Comparison of ENCODE assay signal across 3 cellular contexts in genomic region chr5:179212870-179213269, GRCh38.
TF ChIP-seq lines count a peak whose summit lies in the region.

No MANE protein-coding gene starts in this region.

TF ChIP-seq in SK-N-SH, 30 proteins besides CTCF, POLR2A, EP300 and RAD21:
- TF ChIP-seq JUND (IDR thresholded peaks at IDR 0.05) (no peak), SMC3 (IDR thresholded peaks at IDR 0.05; ENCODE audit: low read depth, low read length) (peak; percentile 25; the same call in 1 of the 2 replicates)

TF ChIP-seq in SK-N-SH treated with all-trans-retinoic acid at 6 μM for 48 hours, 23 proteins besides CTCF, POLR2A, EP300 and RAD21:
- TF ChIP-seq SNAI2 (CRISPR knock-in tag; IDR thresholded peaks at IDR 0.05) (no peak), OSR1 (CRISPR knock-in tag; IDR thresholded peaks at IDR 0.05) (no peak), ARNTL (CRISPR knock-in tag; IDR thresholded peaks at IDR 0.05; ENCODE audit: borderline replicate concordance, low read depth) (no peak), PATZ1 (CRISPR knock-in tag; IDR thresholded peaks at IDR 0.05; ENCODE audit: borderline replicate concordance) (no peak), CSDC2 (CRISPR knock-in tag; IDR thresholded peaks at IDR 0.05) (no peak), GLIS3 (CRISPR knock-in tag; IDR thresholded peaks at IDR 0.05) (no peak), ZFP30 (CRISPR knock-in tag; IDR thresholded peaks at IDR 0.05) (no peak), CREB5 (CRISPR knock-in tag; IDR thresholded peaks at IDR 0.05; ENCODE audit: low read depth) (no peak), ZC3H10 (CRISPR knock-in tag; IDR thresholded peaks at IDR 0.05) (no peak), TSHZ2 (CRISPR knock-in tag; IDR thresholded peaks at IDR 0.05) (no peak), RARB (CRISPR knock-in tag; IDR thresholded peaks at IDR 0.05) (no peak), POU6F1 (CRISPR knock-in tag; IDR thresholded peaks at IDR 0.05; ENCODE audit: borderline replicate concordance, low read depth) (no peak), ZFP3 (CRISPR knock-in tag; IDR thresholded peaks at IDR 0.05) (no peak), ZNF70 (CRISPR knock-in tag; IDR thresholded peaks at IDR 0.05) (no peak), TCF4 (CRISPR knock-in tag; IDR thresholded peaks at IDR 0.05; ENCODE audit: borderline replicate concordance) (no peak), TOX (CRISPR knock-in tag; IDR thresholded peaks at IDR 0.05; ENCODE audit: borderline replicate concordance) (no peak), ZNF565 (CRISPR knock-in tag; conservative IDR thresholded peaks at IDR 0.05; ENCODE audit: low read depth) (no peak), CSRNP3 (CRISPR knock-in tag; IDR thresholded peaks at IDR 0.05) (no peak)

TF ChIP-seq in IMR-90, 13 proteins besides CTCF, POLR2A, EP300 and RAD21:
- no peak for TF ChIP-seq CEBPB (IDR thresholded peaks at IDR 0.05; ENCODE audit: low read depth, low read length)
- TF ChIP-seq MAZ (IDR thresholded peaks at IDR 0.05; ENCODE audit: borderline replicate concordance, low read depth, low read length), result 0 out of 2 replicates have a peak, but pooled peaks have one; percentile 36
- no peak for TF ChIP-seq CHD1 (IDR thresholded peaks at IDR 0.05; ENCODE audit: low read depth, low read length)
- peak; percentile 51 for TF ChIP-seq SMC3 (IDR thresholded peaks at IDR 0.05; ENCODE audit: low read depth, low read length)
